ENCODE assay signal across 1 cellular context in the genomic region with DNA sequence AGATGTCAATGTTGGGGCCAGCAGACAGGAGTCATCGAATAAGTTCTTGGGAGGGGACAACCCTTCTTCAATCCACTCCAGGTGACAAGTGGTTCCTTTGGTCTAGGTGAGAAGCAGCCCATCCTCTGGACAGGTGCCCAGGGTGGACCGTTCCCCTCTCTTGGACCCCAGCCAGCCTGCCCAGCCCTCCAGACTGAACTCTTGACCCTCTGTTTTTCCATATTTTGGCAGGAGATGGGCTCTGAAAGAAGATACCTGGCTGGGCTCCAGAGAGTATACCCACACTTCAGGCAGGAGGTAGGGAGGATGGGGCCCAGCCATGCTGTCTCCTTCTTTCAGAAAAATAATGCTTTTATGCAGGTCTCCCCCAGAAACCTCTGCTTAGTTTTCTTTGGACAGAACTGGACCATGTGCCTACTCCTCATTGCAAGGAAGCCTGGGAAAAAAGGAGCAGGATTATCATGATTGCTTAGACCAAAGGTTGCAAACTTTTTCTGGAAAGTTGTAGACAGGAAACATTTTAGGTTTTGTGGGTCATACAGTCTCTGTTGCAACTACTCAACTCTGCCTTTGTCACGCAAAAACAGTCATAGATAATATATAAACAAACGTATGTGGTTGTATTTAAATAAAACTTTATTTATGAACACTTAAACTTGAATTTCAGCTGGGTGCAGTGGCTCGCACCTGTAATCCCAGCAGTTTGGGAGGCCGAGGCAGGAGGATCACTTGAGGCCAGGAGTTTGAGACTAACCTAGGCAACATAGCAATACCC.
TF ChIP-seq lines count a peak whose summit lies in the region.

No MANE protein-coding gene starts in this region.

TF ChIP-seq in GM12878, 131 proteins besides CTCF, POLR2A, EP300 and RAD21:
- TF ChIP-seq ZBTB40 (IDR thresholded peaks at IDR 0.05; ENCODE audit: borderline replicate concordance) (peak; percentile 69; the same call in 1 of the 2 replicates), MTA2 (IDR thresholded peaks at IDR 0.05; ENCODE audit: low read depth) (no peak)
TF ChIP-seq in GM12878: peak in this region for 1.
